ENCODE assay signal across 18 cellular contexts in the genomic region with DNA sequence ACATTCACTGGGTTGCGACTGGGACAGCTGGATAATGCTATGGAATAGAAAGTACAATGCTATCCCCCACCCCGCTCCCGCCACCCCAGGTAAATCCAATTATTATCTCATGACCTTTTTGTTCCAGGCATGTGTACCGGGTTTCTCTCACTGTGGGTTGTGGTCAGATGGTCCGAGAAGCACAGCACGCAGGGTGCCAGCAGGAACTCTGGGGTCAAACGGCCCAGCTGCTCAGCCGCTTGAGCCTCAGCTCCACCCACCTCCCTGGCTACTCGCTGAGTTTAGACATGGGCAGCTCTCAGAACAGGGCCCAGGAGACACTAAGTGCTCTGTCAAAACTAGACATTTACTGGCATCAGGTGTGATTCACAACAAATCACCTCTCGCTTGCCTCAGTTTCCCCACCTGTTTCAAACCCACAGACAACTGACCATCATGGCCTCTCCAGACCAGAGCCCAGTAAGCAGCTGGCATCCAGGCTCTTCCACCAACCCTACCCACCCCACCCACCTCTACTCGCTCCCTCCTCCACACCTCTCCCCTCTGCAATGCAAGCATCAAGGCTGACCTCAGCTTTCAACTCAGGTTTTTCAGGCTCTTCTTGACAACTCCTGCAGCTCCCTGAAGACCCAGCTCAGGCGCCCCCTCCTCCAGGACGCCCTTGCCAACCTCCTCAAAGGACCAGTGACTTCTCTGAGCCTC. TPM values are rescaled to one million over a fixed set of nuclear protein-coding genes. Genes with fewer than 3 reads are reported as not detected.
DNase-seq lines count a peak whose midpoint lies in the region; ATAC-seq, FAIRE-seq and TF ChIP-seq lines count a peak whose summit lies in the region.
"Had no signal": no experiment of that assay in that cellular context is flagged by ENCODE, and none has a peak within 500 bp of the region (broad histone marks: within the 10 kb centered on the region; RNA-seq: fewer than 3 reads in every experiment).

No MANE protein-coding gene starts in this region.

- in situ Hi-C loops in HepG2 (cut with HindIII; ENCODE audit: extremely low pct_ligation_motif_present, low pct_unique_long_range_greater_than_20kb): no loop called here

- ATAC-seq in HepG2: no peak
- no peak for ATAC-seq in right lobe of liver
- ATAC-seq in body of pancreas: no peak
- no peak for ATAC-seq in HG03520 (IDR thresholded peaks at IDR 0.05; ENCODE audit: unreplicated experiment)

- H3K4me2 ChIP-seq in HepG2 (ENCODE audit: low read depth, low read length): no peak overlapping the region

- no peaks in the 10 kb centered on the region for H3K9me3 ChIP-seq in HepG2 (ENCODE audit: low read length)
- H3K9me3 ChIP-seq in right lobe of liver: no peaks in the 10 kb centered on the region
- no peaks in the 10 kb centered on the region for H3K9me3 ChIP-seq in body of pancreas
- H3K9me3 ChIP-seq: breast epithelium, lower lobe of right lung had no signal

- TF ChIP-seq POLR2A in HepG2 (IDR thresholded peaks at IDR 0.05; ENCODE audit: insufficient read depth in 1 of 2, low read depth in 2 of 2, low read length in 2 of 2) (no peak), right lobe of liver (IDR thresholded peaks at IDR 0.05) (no peak), body of pancreas (IDR thresholded peaks at IDR 0.05) (no peak)

- no peak for TF ChIP-seq EP300 in HepG2 (IDR thresholded peaks at IDR 0.05; ENCODE audit: low read depth in 2 of 2, low read length in 2 of 2)
- no peak for TF ChIP-seq EP300 in HepG2 (CRISPR knock-in tag; IDR thresholded peaks at IDR 0.05; ENCODE audit: borderline replicate concordance)

- H3K27me3 ChIP-seq in HepG2 (ENCODE audit: control insufficient read depth in 1 of 2, insufficient read depth in 2 of 2, low read length in 2 of 2): no peaks in the 10 kb centered on the region
- H3K27me3 ChIP-seq in right lobe of liver: no peaks in the 10 kb centered on the region
- no peaks in the 10 kb centered on the region for H3K27me3 ChIP-seq in body of pancreas
- H3K27me3 ChIP-seq: breast epithelium had no signal

- H3K4me3 ChIP-seq in HepG2 (replicated peaks in 1 of 3; ENCODE audit: insufficient read depth in 1 of 3, low read depth in 2 of 3, low read length in 3 of 3) (no peak overlapping the region), right lobe of liver (no peak overlapping the region), body of pancreas (no peak overlapping the region)
- H3K4me3 ChIP-seq: breast epithelium, lower lobe of right lung had no signal

- no peak for TF ChIP-seq RAD21 in HepG2 (CRISPR knock-in tag; IDR thresholded peaks at IDR 0.05)

- no peaks in the 10 kb centered on the region for H4K20me1 ChIP-seq in HepG2 (ENCODE audit: insufficient read depth, low read length)

- H3K4me1 ChIP-seq in HepG2 (ENCODE audit: insufficient read depth, low read length): peaks cover 53% of the 10 kb centered on the region
- H3K4me1 ChIP-seq in right lobe of liver: peaks cover 0 to 54% (median 34%) of the 10 kb centered on the region in 4 donors
- peaks cover 58% of the 10 kb centered on the region for H3K4me1 ChIP-seq in body of pancreas

- peaks cover 9% of the 10 kb centered on the region for H3K79me2 ChIP-seq in HepG2 (ENCODE audit: insufficient read depth, low read length)

- no peak overlapping the region for H3K9ac ChIP-seq in HepG2 (ENCODE audit: insufficient read depth, low read depth, low read length)

- intact Hi-C loops in HepG2 (cut with micrococcal nuclease; ENCODE audit: unreplicated experiment) (no loop called here), right lobe of liver (cut with DNase I) (no loop called here), body of pancreas (cut with DNase I) (no loop called here)

- FAIRE-seq in HepG2 (lab: Jason Lieb, UNC): no peak

- POLR2A ChIA-PET in HepG2 (lab: Yijun Ruan, JAX): interaction anchor here (1.0 to 1.6 kb wide), 3 partner anchors 9 to 27 kb away, joined by 3 to 5 read pairs (median 4); no protein-coding TSS in a partner anchor

- H3K27ac ChIP-seq in HepG2 (ENCODE audit: extremely low read length, insufficient read depth, low read length) (peak overlapping the region; percentile 83), right lobe of liver (peak overlapping the region in 1 of 3 donors; percentile 24), body of pancreas (peak overlapping the region in 3 of 4 donors; percentile 88 to 95 (median 93))

- WGBS in HepG2 (ENCODE audit: low lambda C conversion rate): 90% methylated on average over 12 of the region's 13 CpGs
- 63% methylated on average over 4 of the region's 13 CpGs for WGBS in right lobe of liver (ENCODE audit: insufficient coverage, low coverage, low lambda C conversion rate, missing lambda C conversion rate)
- 59 to 79% methylated on average over 13 of the region's 13 CpGs for WGBS in body of pancreas, 2 donors

- CTCF ChIA-PET in HepG2 (lab: Yijun Ruan, JAX; ENCODE audit: low intra/inter-chr PET ratio, low total read pairs): interaction anchor here (2.0 kb wide), 1 partner anchor 26 kb away, joined by 18 read pairs; no protein-coding TSS in a partner anchor

- H3K36me3 ChIP-seq in HepG2 (replicated peaks in 1 of 2; ENCODE audit: control insufficient read depth in 1 of 2, insufficient read depth in 2 of 2, low read length in 2 of 2) (peaks cover 33 to 62% of the 10 kb centered on the region in 2 experiments), right lobe of liver (peaks cover 0 to 5% (median 0%) of the 10 kb centered on the region in 4 donors), body of pancreas (replicated peaks in 1 of 2; ENCODE audit: insufficient read depth in 1 of 2, low read depth in 2 of 2) (no peaks in the 10 kb centered on the region)
- H3K36me3 ChIP-seq: breast epithelium had no signal

- H2AFZ ChIP-seq in HepG2 (ENCODE audit: low read length): no peak overlapping the region

- TF ChIP-seq CTCF in HepG2 (CRISPR knock-in tag; IDR thresholded peaks at IDR 0.05) (no peak), right lobe of liver (IDR thresholded peaks at IDR 0.05) (no peak), body of pancreas (IDR thresholded peaks at IDR 0.05) (no peak)

- no TSS peak for BruUV-seq in HepG2 (replicated peaks; lab: Mats Ljungman, UMichigan)

- DNase-seq in HepG2 (ENCODE audit: low spot score) (no peak), right lobe of liver (no peak), body of pancreas (no peak), myocyte (ENCODE audit: low read depth) (peak; percentile 94), NCI-H146 treated with DMSO at 0.1 percent for 48 hours (lab: John Stamatoyannopoulos, UW; ENCODE audit: unreplicated experiment) (no peak), superior temporal gyrus (ENCODE audit: extremely low spot score) (no peak)
- no peak for DNase-seq in activated naive CD4-positive, alpha-beta T cell treated with Interleukin-2 at 50 U/mL for 16 hours
- DNase-seq: GDM1, HFFc6, lower lobe of right lung, NCI-H2029, NCI-H446 treated with DMSO at 0.1 percent for 48 hours had no signal

RNA-seq across cellular contexts. Expression of a gene that starts 13.0 kb away (rescaled TPM):
- total RNA-seq in HepG2 (2016; rRNA removed; fragmentation: Illumina TruSeq; extraction: Trizol): 1.0 and 1.1 TPM in 2 replicates
- total RNA-seq in HepG2 (2016; cell fraction: cytosol; rRNA removed; fragmentation: Illumina TruSeq; extraction: Trizol; ENCODE audit: low read depth): 0.35 and 1.1 TPM in 2 replicates
- total RNA-seq in HepG2 (2016; cell fraction: insoluble cytoplasmic fraction; rRNA removed; fragmentation: Illumina TruSeq; extraction: Trizol): 0.55 and 0.80 TPM in 2 replicates
- total RNA-seq in HepG2 (2016; cell fraction: membrane; rRNA removed; fragmentation: Illumina TruSeq; extraction: Trizol): 1.4 and 1.9 TPM in 2 replicates
- total RNA-seq in HepG2 (2016; cell fraction: nucleus; rRNA removed; fragmentation: Illumina TruSeq; extraction: Trizol): 0.56 and 1.6 TPM in 2 replicates
- 11.7 and 19.8 TPM in 2 replicates for polyA plus RNA-seq in HepG2 (2011; rRNA removed)
- polyA plus RNA-seq in HepG2 (2011; cell fraction: cytosol; rRNA removed): 15.3 and 15.7 TPM in 2 replicates
- polyA plus RNA-seq in HepG2 (2011; cell fraction: nucleus; rRNA removed): 37.0 and 46.6 TPM in 2 replicates
- polyA plus RNA-seq in HepG2 (2012): 14.5 and 20.0 TPM in 2 replicates
- polyA plus RNA-seq in HepG2 (2016; cell fraction: cytosol; fragmentation: Illumina TruSeq; extraction: Trizol; ENCODE audit: low read depth): 0.79 and 0.97 TPM in 2 replicates
- polyA plus RNA-seq in HepG2 (2016; cell fraction: insoluble cytoplasmic fraction; fragmentation: Illumina TruSeq; extraction: Trizol; ENCODE audit: low read depth): 0.81 and 0.93 TPM in 2 replicates
- 1.1 and 1.3 TPM in 2 replicates for polyA plus RNA-seq in HepG2 (2016; cell fraction: membrane; fragmentation: Illumina TruSeq; extraction: Trizol; ENCODE audit: low read depth)
- polyA plus RNA-seq in HepG2 (2016; cell fraction: nucleus; fragmentation: Illumina TruSeq; extraction: Trizol; ENCODE audit: insufficient read depth, low read depth): 1.3 and 4.5 TPM in 2 replicates
- 0.77 and 12.5 TPM in 2 replicates for polyA minus RNA-seq in HepG2 (2011; rRNA and poly(A)+ RNA removed; ENCODE audit: low replicate concordance)
- polyA minus RNA-seq in HepG2 (2011; cell fraction: cytosol; rRNA and poly(A)+ RNA removed): 3.2 and 6.1 TPM in 2 replicates
- 6.1 and 9.8 TPM in 2 replicates for polyA minus RNA-seq in HepG2 (2011; cell fraction: nucleus; rRNA and poly(A)+ RNA removed)
- total RNA-seq in right lobe of liver: 10 to 100 TPM in 4 of 6 experiments, 1 to 10 TPM in 2; 5.6 to 14.4 (median 10.2) TPM
- 1 to 10 TPM; 3.0 to 7.3 TPM for total RNA-seq in body of pancreas
- 0.51 and 0.68 TPM in 2 replicates for total RNA-seq in myocyte
- not detected for polyA plus RNA-seq in myocyte (2012)
- total RNA-seq: epithelial cell of proximal tubule, HFFc6, SK-MEL-5 had no signal

RNA-seq across cellular contexts. Expression of a gene that starts 20.1 kb away (rescaled TPM):
- total RNA-seq in HepG2 (2016; rRNA removed; fragmentation: Illumina TruSeq; extraction: Trizol): 28.9 and 35.2 TPM in 2 replicates
- total RNA-seq in HepG2 (2016; cell fraction: cytosol; rRNA removed; fragmentation: Illumina TruSeq; extraction: Trizol; ENCODE audit: low read depth): 3.9 and 4.1 TPM in 2 replicates
- total RNA-seq in HepG2 (2016; cell fraction: insoluble cytoplasmic fraction; rRNA removed; fragmentation: Illumina TruSeq; extraction: Trizol): 24.8 and 36.0 TPM in 2 replicates
- total RNA-seq in HepG2 (2016; cell fraction: membrane; rRNA removed; fragmentation: Illumina TruSeq; extraction: Trizol): 11.9 and 12.5 TPM in 2 replicates
- total RNA-seq in HepG2 (2016; cell fraction: nucleus; rRNA removed; fragmentation: Illumina TruSeq; extraction: Trizol): 17.8 and 21.3 TPM in 2 replicates
- polyA plus RNA-seq in HepG2 (2011; rRNA removed): 55.8 and 92.3 TPM in 2 replicates
- 52.6 and 75.1 TPM in 2 replicates for polyA plus RNA-seq in HepG2 (2011; cell fraction: cytosol; rRNA removed)
- 203 and 227 TPM in 2 replicates for polyA plus RNA-seq in HepG2 (2011; cell fraction: nucleus; rRNA removed)
- polyA plus RNA-seq in HepG2 (2012): 46.8 and 57.2 TPM in 2 replicates
- 3.0 TPM in 2 replicates for polyA plus RNA-seq in HepG2 (2016; cell fraction: cytosol; fragmentation: Illumina TruSeq; extraction: Trizol; ENCODE audit: low read depth)
- 28.5 and 30.3 TPM in 2 replicates for polyA plus RNA-seq in HepG2 (2016; cell fraction: insoluble cytoplasmic fraction; fragmentation: Illumina TruSeq; extraction: Trizol; ENCODE audit: low read depth)
- 9.1 and 9.4 TPM in 2 replicates for polyA plus RNA-seq in HepG2 (2016; cell fraction: membrane; fragmentation: Illumina TruSeq; extraction: Trizol; ENCODE audit: low read depth)
- polyA plus RNA-seq in HepG2 (2016; cell fraction: nucleus; fragmentation: Illumina TruSeq; extraction: Trizol; ENCODE audit: insufficient read depth, low read depth): 42.1 and 44.8 TPM in 2 replicates
- polyA minus RNA-seq in HepG2 (2011; rRNA and poly(A)+ RNA removed; ENCODE audit: low replicate concordance): 15.9 and 164 TPM in 2 replicates
- polyA minus RNA-seq in HepG2 (2011; cell fraction: cytosol; rRNA and poly(A)+ RNA removed): 61.5 and 72.6 TPM in 2 replicates
- polyA minus RNA-seq in HepG2 (2011; cell fraction: nucleus; rRNA and poly(A)+ RNA removed): 31.9 and 42.5 TPM in 2 replicates
- 10 to 100 TPM in 5 of 6 experiments, 1 to 10 TPM in 1; 9.0 to 27.8 (median 14.2) TPM for total RNA-seq in right lobe of liver
- 10 to 100 TPM; 17.4 to 28.7 TPM for total RNA-seq in body of pancreas
- total RNA-seq in myocyte: 5.7 and 7.3 TPM in 2 replicates
- 1.4 TPM for polyA plus RNA-seq in myocyte (2012)
- polyA plus RNA-seq: CD14-positive monocyte, IgD-negative memory B cell had no signal
